8 cellular contexts compared by ENCODE assay signal in the genomic region with DNA sequence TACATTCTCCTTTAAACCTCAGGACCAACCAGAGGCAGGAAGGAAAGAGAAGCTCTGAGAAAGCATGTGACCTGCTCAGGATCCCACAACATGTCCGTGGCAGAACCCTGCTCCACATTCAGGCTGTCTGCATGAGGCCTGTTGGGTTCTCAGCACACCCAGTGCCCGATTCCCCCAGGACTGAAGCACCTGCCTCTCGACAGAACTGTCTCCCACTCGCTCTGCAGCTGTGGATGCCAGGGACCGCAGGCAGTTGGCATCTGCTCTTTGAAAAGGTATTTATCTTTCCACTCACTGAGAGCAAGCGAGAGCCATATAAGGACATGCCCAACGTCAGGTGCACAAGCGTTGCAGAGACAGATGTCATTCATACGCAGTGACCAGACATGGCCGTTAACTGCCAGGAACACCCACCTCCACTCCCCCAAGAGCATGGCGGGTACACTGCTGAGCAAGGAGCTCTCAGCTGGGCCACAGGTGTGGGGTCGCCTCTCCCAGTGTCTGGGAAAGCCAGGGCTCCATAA. TPM values are rescaled to one million over a fixed set of nuclear protein-coding genes. Genes with fewer than 3 reads are reported as not detected.
A peak's percentile ranks its signal among the peaks of the same experiment; 100 is the strongest.
DNase-seq lines count a peak whose midpoint lies in the region; ATAC-seq, FAIRE-seq and TF ChIP-seq lines count a peak whose summit lies in the region.

No MANE protein-coding gene starts in this region.

- no peak for FAIRE-seq in kidney (lab: Jason Lieb, UNC)

- H3K4me1 ChIP-seq in mucosa of descending colon (ENCODE audit: low read depth): peaks cover 30% of the 10 kb centered on the region
- peaks cover 4 to 8% of the 10 kb centered on the region in 2 donors for H3K4me1 ChIP-seq in kidney (ENCODE audit: control insufficient read depth in 1 of 2, insufficient read depth in 1 of 2, low read depth in 1 of 2, low read length in 2 of 2)

- peak; percentile 90 for ATAC-seq in mucosa of descending colon
- no peak for ATAC-seq in GM21825 (IDR thresholded peaks at IDR 0.05; ENCODE audit: unreplicated experiment)

- intact Hi-C loops in activated T-helper 2 cell treated with anti-CD3 and anti-CD28 coated beads, Interferon-gamma antibody, Interleukin-2, Interleukin-4, amounts not matched to agents 10 μg/mL and 5 μg/mL and 100 μg/mL, durations not matched to agents 14 hours and 24 hours and 36 hours (cut with micrococcal nuclease): no loop called here
- intact Hi-C loops in mucosa of descending colon (cut with DNase I, micrococcal nuclease) (no loop called here), kidney (cut with DNase I) (no loop called here)

- no peaks in the 10 kb centered on the region for H3K27me3 Mint-ChIP-seq in activated T-helper 2 cell treated with anti-CD3 and anti-CD28 coated beads, Interferon-gamma antibody, Interleukin-2, Interleukin-4, amounts not matched to agents 10 μg/mL and 5 μg/mL and 100 μg/mL, durations not matched to agents 14 hours and 24 hours and 36 hours (ENCODE audit: low read depth)
- H3K27me3 Mint-ChIP-seq in mesothelial cell of epicardium (ENCODE audit: low read depth): no peaks in the 10 kb centered on the region

- H3K27ac Mint-ChIP-seq in activated T-helper 2 cell treated with anti-CD3 and anti-CD28 coated beads, Interferon-gamma antibody, Interleukin-2, Interleukin-4, amounts not matched to agents 10 μg/mL and 5 μg/mL and 100 μg/mL, durations not matched to agents 14 hours and 24 hours and 36 hours: peak overlapping the region; percentile 57
- no peak overlapping the region for H3K27ac Mint-ChIP-seq in mesothelial cell of epicardium

- no peaks in the 10 kb centered on the region for H3K9me3 Mint-ChIP-seq in activated T-helper 2 cell treated with anti-CD3 and anti-CD28 coated beads, Interferon-gamma antibody, Interleukin-2, Interleukin-4, amounts not matched to agents 10 μg/mL and 5 μg/mL and 100 μg/mL, durations not matched to agents 14 hours and 24 hours and 36 hours
- H3K9me3 Mint-ChIP-seq in mesothelial cell of epicardium: peaks cover 3% of the 10 kb centered on the region

- peak overlapping the region in 1 of 2 donors; percentile 37 for H3K27ac ChIP-seq in kidney (ENCODE audit: low read depth in 2 of 2, low read length in 2 of 2)

- H3K4me3 ChIP-seq in mucosa of descending colon: no peak overlapping the region
- no peak overlapping the region for H3K4me3 ChIP-seq in kidney (ENCODE audit: low read length in 2 of 2)

- TF ChIP-seq CTCF in mucosa of descending colon (IDR thresholded peaks at IDR 0.05) (no peak), mesothelial cell of epicardium (IDR thresholded peaks at IDR 0.05; ENCODE audit: unreplicated experiment) (no peak), kidney (IDR thresholded peaks at IDR 0.05; ENCODE audit: borderline replicate concordance, extremely low read depth, insufficient read depth) (no peak)

- H3K36me3 ChIP-seq in mucosa of descending colon (ENCODE audit: low read depth) (no peaks in the 10 kb centered on the region), kidney (ENCODE audit: control insufficient read depth in 1 of 2, insufficient read depth in 2 of 2, low read length in 2 of 2) (no peaks in the 10 kb centered on the region)

- peak; percentile 24 for DNase-seq in D341Med (ENCODE audit: low spot score)
- peak; percentile 66 for DNase-seq in NCI-H2227 (lab: John Stamatoyannopoulos, UW; ENCODE audit: unreplicated experiment)
- peak; percentile 21 for DNase-seq in activated T-helper 2 cell treated with anti-CD3 and anti-CD28 coated beads, Interferon-gamma antibody, Interleukin-2, Interleukin-4, amounts not matched to agents 10 μg/mL and 5 μg/mL and 100 μg/mL, durations not matched to agents 14 hours and 24 hours and 36 hours (ENCODE audit: low spot score)
- peak; percentile 74 to 77 (median 75) for DNase-seq in mucosa of descending colon
- DNase-seq in G401 (ENCODE audit: low spot score): no peak
- DNase-seq in mesothelial cell of epicardium (ENCODE audit: low spot score in 2 of 2, unreplicated experiment in 2 of 2): no peak
- DNase-seq in kidney: no peak

- H3K9ac ChIP-seq in kidney (ENCODE audit: low read length in 2 of 2): peak overlapping the region in 1 of 2 donors; percentile 44

- H3K4me1 Mint-ChIP-seq in activated T-helper 2 cell treated with anti-CD3 and anti-CD28 coated beads, Interferon-gamma antibody, Interleukin-2, Interleukin-4, amounts not matched to agents 10 μg/mL and 5 μg/mL and 100 μg/mL, durations not matched to agents 14 hours and 24 hours and 36 hours (ENCODE audit: low read depth): peaks cover 17% of the 10 kb centered on the region
- H3K4me1 Mint-ChIP-seq in mesothelial cell of epicardium: no peaks in the 10 kb centered on the region

- peaks cover 4% of the 10 kb centered on the region for H3K36me3 Mint-ChIP-seq in activated T-helper 2 cell treated with anti-CD3 and anti-CD28 coated beads, Interferon-gamma antibody, Interleukin-2, Interleukin-4, amounts not matched to agents 10 μg/mL and 5 μg/mL and 100 μg/mL, durations not matched to agents 14 hours and 24 hours and 36 hours (ENCODE audit: low read depth)
- H3K36me3 Mint-ChIP-seq in mesothelial cell of epicardium: peaks cover 5% of the 10 kb centered on the region

- H3K4me3 Mint-ChIP-seq in activated T-helper 2 cell treated with anti-CD3 and anti-CD28 coated beads, Interferon-gamma antibody, Interleukin-2, Interleukin-4, amounts not matched to agents 10 μg/mL and 5 μg/mL and 100 μg/mL, durations not matched to agents 14 hours and 24 hours and 36 hours (ENCODE audit: low read depth): no peak overlapping the region
- H3K4me3 Mint-ChIP-seq in mesothelial cell of epicardium: no peak overlapping the region

- no peaks in the 10 kb centered on the region for H3K9me3 ChIP-seq in mucosa of descending colon
- no peaks in the 10 kb centered on the region for H3K9me3 ChIP-seq in kidney (ENCODE audit: control insufficient read depth in 1 of 2, low read length in 2 of 2)

- in situ Hi-C loops in G401 (cut with HindIII; ENCODE audit: low sequenced_read_pairs): no loop called here

RNA-seq across cellular contexts. Expression of a gene that starts 18.9 kb away (rescaled TPM):
- total RNA-seq in activated T-helper 2 cell treated with anti-CD3 and anti-CD28 coated beads, Interferon-gamma antibody, Interleukin-2, Interleukin-4, amounts not matched to agents 10 μg/mL and 5 μg/mL and 100 μg/mL, durations not matched to agents 14 hours and 24 hours and 36 hours: 15.5 and 16.2 TPM in 2 replicates
- total RNA-seq in mucosa of descending colon (10 to 100 TPM; 16.7 to 22.7 (median 20.8) TPM), mesothelial cell of epicardium (5.9 to 7.5 TPM (median 7.0 TPM) in 3 replicates), kidney (41.7 TPM)
- 0.06 and 1.9 TPM in 2 replicates for total RNA-seq in G401 (2014; rRNA removed; shearing (Covaris generic))
- polyA plus RNA-seq in kidney (ENCODE audit: insufficient read depth, low read depth, low replicate concordance): 5.7 TPM

Comparison
In these comparisons a context has a peak if more than half of its experiments do, and no peak if none do; other contexts are left out.
1. DNase-seq: peak in D341Med (single experiment), NCI-H2227 (single experiment), activated T-helper 2 cell treated with anti-CD3 and anti-CD28 coated beads, Interferon-gamma antibody, Interleukin-2, Interleukin-4, amounts not matched to agents 10 μg/mL and 5 μg/mL and 100 μg/mL, durations not matched to agents 14 hours and 24 hours and 36 hours (single experiment) and mucosa of descending colon (3 of 3); none in G401 (single experiment), mesothelial cell of epicardium (0 of 2) and kidney (single experiment).